In genomic region chr6:136594671-136595070, GRCh38 we compare ENCODE assay signal across 2 cellular contexts.
TF ChIP-seq lines count a peak whose summit lies in the region.

No MANE protein-coding gene starts in this region.

TF ChIP-seq in H1, 55 proteins besides CTCF, POLR2A, EP300 and RAD21:
- TF ChIP-seq, protein P1, sequence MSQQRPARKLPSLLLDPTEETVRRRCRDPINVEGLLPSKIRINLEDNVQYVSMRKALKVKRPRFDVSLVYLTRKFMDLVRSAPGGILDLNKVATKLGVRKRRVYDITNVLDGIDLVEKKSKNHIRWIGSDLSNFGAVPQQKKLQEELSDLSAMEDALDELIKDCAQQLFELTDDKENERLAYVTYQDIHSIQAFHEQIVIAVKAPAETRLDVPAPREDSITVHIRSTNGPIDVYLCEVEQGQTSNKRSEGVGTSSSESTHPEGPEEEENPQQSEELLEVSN (IDR thresholded peaks at IDR 0.05): no peak
- TF ChIP-seq, protein P2, sequence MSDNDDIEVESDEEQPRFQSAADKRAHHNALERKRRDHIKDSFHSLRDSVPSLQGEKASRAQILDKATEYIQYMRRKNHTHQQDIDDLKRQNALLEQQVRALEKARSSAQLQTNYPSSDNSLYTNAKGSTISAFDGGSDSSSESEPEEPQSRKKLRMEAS (IDR thresholded peaks at IDR 0.05): no peak
- no peak for TF ChIP-seq NANOG (IDR thresholded peaks at IDR 0.05; ENCODE audit: insufficient read depth, low read depth, low read length, poor library complexity, severe bottlenecking)
- TF ChIP-seq BRCA1 (IDR thresholded peaks at IDR 0.05; ENCODE audit: low read depth, low read length): no peak
- TF ChIP-seq RNF2 (IDR thresholded peaks at IDR 0.05; ENCODE audit: borderline replicate concordance, low read depth, low read length, missing control alignments, poor library complexity, severe bottlenecking): no peak
- no peak for TF ChIP-seq SUZ12 (IDR thresholded peaks at IDR 0.05; ENCODE audit: low read length)
- no peak for TF ChIP-seq SP2 (IDR thresholded peaks at IDR 0.05; ENCODE audit: low read length)
- TF ChIP-seq SP1 (IDR thresholded peaks at IDR 0.05; ENCODE audit: low read depth, low read length): no peak
- no peak for TF ChIP-seq POLR2AphosphoS5 (IDR thresholded peaks at IDR 0.05; ENCODE audit: low read depth, low read length)
TF ChIP-seq in H1: peak in this region for 0.

TF ChIP-seq in HEK293T, 16 proteins besides CTCF, POLR2A, EP300 and RAD21 (continued from another document):
- TF ChIP-seq TARDBP (IDR thresholded peaks at IDR 0.05): no peak
- no peak for TF ChIP-seq HDGF (IDR thresholded peaks at IDR 0.05; ENCODE audit: borderline replicate concordance)
- TF ChIP-seq ARNT (IDR thresholded peaks at IDR 0.05): no peak
- TF ChIP-seq L3MBTL2 (conservative IDR thresholded peaks at IDR 0.05): no peak
- TF ChIP-seq CTBP1 (IDR thresholded peaks at IDR 0.05; ENCODE audit: borderline replicate concordance): no peak
- no peak for TF ChIP-seq SUZ12 (IDR thresholded peaks at IDR 0.05)
- no peak for TF ChIP-seq FOXA1 (IDR thresholded peaks at IDR 0.05)
- TF ChIP-seq SP1 (IDR thresholded peaks at IDR 0.05): no peak
- TF ChIP-seq BHLHE40 (IDR thresholded peaks at IDR 0.05; ENCODE audit: borderline replicate concordance): no peak
- no peak for TF ChIP-seq ELF4 (IDR thresholded peaks at IDR 0.05)
- no peak for TF ChIP-seq ZNF384 (IDR thresholded peaks at IDR 0.05)
TF ChIP-seq in HEK293T: peak in this region for 0.
